10 cellular contexts compared by ENCODE assay signal in genomic region chr9:34732886-34733285, GRCh38. TPM values are rescaled to one million over a fixed set of nuclear protein-coding genes. Genes with fewer than 3 reads are reported as not detected.
"Had no signal": no experiment of that assay in that cellular context is flagged by ENCODE, and none has a peak within 500 bp of the region (broad histone marks: within the 10 kb centered on the region; RNA-seq: fewer than 3 reads in every experiment).

No MANE protein-coding gene starts in this region.

- H3K9me3 ChIP-seq: HAP-1 had no signal

- H3K36me3 ChIP-seq: HAP-1 had no signal

- ATAC-seq: HCT116 had no signal

- H3K4me1 ChIP-seq: HAP-1 had no signal

- H2AFZ ChIP-seq: GM23248 had no signal

- H3K4me3 ChIP-seq: GM23248, HAP-1 had no signal

- H3K27ac ChIP-seq: GM23248, HL-60 had no signal

- H3K9ac ChIP-seq: GM23248 had no signal

- DNase-seq: GM23248, GOT3, H7, HFFc6, IMR-90 had no signal

RNA-seq across cellular contexts. Expression of gene CCL21, which starts 22.9 kb away (rescaled TPM):
- total RNA-seq: GM23248, H4, H7, HFFc6, HT1080, IMR-90 had no signal
- polyA plus RNA-seq: GM23248, IMR-90 had no signal

RNA-seq across cellular contexts. Expression of gene CCL19, which starts 41.8 kb away (rescaled TPM):
- total RNA-seq: GM23248, H4, H7, HFFc6, HT1080, IMR-90 had no signal
- polyA plus RNA-seq: GM23248, IMR-90 had no signal
